ENCODE assay signal across 8 cellular contexts in genomic region chr6:36598326-36598725, GRCh38. TPM values are rescaled to one million over a fixed set of nuclear protein-coding genes. Genes with fewer than 3 reads are reported as not detected.
A peak's percentile ranks its signal among the peaks of the same experiment; 100 is the strongest.
DNase-seq lines count a peak whose midpoint lies in the region; ATAC-seq and TF ChIP-seq lines count a peak whose summit lies in the region.

No MANE protein-coding gene starts in this region.

- peaks cover 0 to 74% (median 69%) of the 10 kb centered on the region in 4 donors for H3K4me1 ChIP-seq in sigmoid colon

- WGBS in sigmoid colon, 2 donors = 6 to 39% methylated on average over 9 of the region's 9 CpGs

- intact Hi-C loops in sigmoid colon (cut with DNase I) = loop anchor here (5.0 kb wide), 1 partner anchor 866 kb away; no protein-coding TSS in a partner anchor

- H3K4me3 ChIP-seq in GM12865 (ENCODE audit: low read depth, low read length) = peak overlapping the region; percentile 94
- H3K4me3 ChIP-seq in foreskin fibroblast (ENCODE audit: low read depth in 1 of 2, low read length in 2 of 2) = peak overlapping the region; percentile 91 to 100
- H3K4me3 ChIP-seq in sigmoid colon = peak overlapping the region; percentile 5 to 79 (median 48)

- H3K36me3 ChIP-seq in sigmoid colon = peaks cover 32 to 68% (median 59%) of the 10 kb centered on the region in 4 donors

- H3K27me3 ChIP-seq in sigmoid colon = no peaks in the 10 kb centered on the region

- TF ChIP-seq CTCF in GM12865 (IDR thresholded peaks at IDR 0.05; ENCODE audit: insufficient read depth, low read depth, low read length, missing control alignments) = no peak
- no peak for TF ChIP-seq CTCF in VCaP (conservative IDR thresholded peaks at IDR 0.05)
- no peak for TF ChIP-seq CTCF in foreskin fibroblast (IDR thresholded peaks at IDR 0.05; ENCODE audit: low read depth, low read length)
- no peak for TF ChIP-seq CTCF in sigmoid colon (IDR thresholded peaks at IDR 0.05)

- H3K9me3 ChIP-seq in sigmoid colon = no peaks in the 10 kb centered on the region

- DNase-seq in GM12865 (ENCODE audit: low read depth) = no peak
- DNase-seq in foreskin fibroblast = no peak
- DNase-seq in sigmoid colon = peak; percentile 18
- no peak for DNase-seq in stimulated activated CD8-positive, alpha-beta memory T cell treated with anti-CD3 and anti-CD28 coated beads, Interleukin-4, amount 100 ng/mL, for 48 hours
- DNase-seq in COLO668 (lab: John Stamatoyannopoulos, UW; ENCODE audit: unreplicated experiment) = no peak

- no peak for ATAC-seq in GM21515 (IDR thresholded peaks at IDR 0.05; ENCODE audit: unreplicated experiment)
- no peak for ATAC-seq in HG02623 (IDR thresholded peaks at IDR 0.05; ENCODE audit: unreplicated experiment)

- no peak for TF ChIP-seq POLR2A in sigmoid colon (IDR thresholded peaks at IDR 0.05)

- no peak for TF ChIP-seq EP300 in sigmoid colon (IDR thresholded peaks at IDR 0.05)

- 0 out of 2 replicates have a peak overlapping the region, but pooled peaks have one; percentile 95 for H3K27ac ChIP-seq in VCaP
- peak overlapping the region; percentile 47 to 97 (median 94) for H3K27ac ChIP-seq in sigmoid colon

RNA-seq across cellular contexts. Expression of gene SRSF3, which starts 4.2 kb away (rescaled TPM):
- 100 to 1,000 TPM; 101 to 168 (median 122) TPM for total RNA-seq in sigmoid colon
- polyA plus RNA-seq in sigmoid colon = 100 to 1,000 TPM; 144 to 292 (median 165) TPM

RNA-seq across cellular contexts. Expression of gene STK38, which starts 51.0 kb away (rescaled TPM):
- 10 to 100 TPM; 25.8 to 46.3 (median 33.1) TPM for total RNA-seq in sigmoid colon
- polyA plus RNA-seq in sigmoid colon = 10 to 100 TPM; 33.6 to 47.8 (median 42.1) TPM
